22 cellular contexts compared by ENCODE assay signal in genomic region chr1:210260087-210260486, GRCh38. TPM values are rescaled to one million over a fixed set of nuclear protein-coding genes. Genes with fewer than 3 reads are reported as not detected.
DNase-seq lines count a peak whose midpoint lies in the region; ATAC-seq and TF ChIP-seq lines count a peak whose summit lies in the region.
"Had no signal": no experiment of that assay in that cellular context is flagged by ENCODE, and none has a peak within 500 bp of the region (broad histone marks: within the 10 kb centered on the region; RNA-seq: fewer than 3 reads in every experiment).

No MANE protein-coding gene starts in this region.

- H3K4me3 ChIP-seq in neural progenitor cell = no peak overlapping the region
- H3K4me3 ChIP-seq: cardiac muscle cell, dorsolateral prefrontal cortex, HAP-1, SK-N-MC, uterus had no signal

- H3K36me3 Mint-ChIP-seq in neural progenitor cell = no peaks in the 10 kb centered on the region
- H3K36me3 Mint-ChIP-seq: CD4-positive, CD25-positive, alpha-beta regulatory T cell had no signal

- peaks cover 7% of the 10 kb centered on the region for H3K27me3 ChIP-seq in neural progenitor cell
- H3K27me3 ChIP-seq: dorsolateral prefrontal cortex, uterus had no signal

- H3K9me3 ChIP-seq in neural progenitor cell (ENCODE audit: low read depth) = no peaks in the 10 kb centered on the region
- H3K9me3 ChIP-seq: HAP-1, uterus had no signal

- H3K4me2 ChIP-seq in neural progenitor cell = peak overlapping the region; percentile 46

- H3K79me2 ChIP-seq in neural progenitor cell (ENCODE audit: low read depth) = no peaks in the 10 kb centered on the region
- H3K79me2 ChIP-seq: parathyroid adenoma had no signal

- peaks cover 25% of the 10 kb centered on the region for H3K4me1 Mint-ChIP-seq in neural progenitor cell
- H3K4me1 Mint-ChIP-seq: CD4-positive, CD25-positive, alpha-beta regulatory T cell had no signal

- H3K4me1 ChIP-seq in neural progenitor cell = peaks cover 24% of the 10 kb centered on the region
- H3K4me1 ChIP-seq: HAP-1 had no signal

- H2AFZ ChIP-seq in neural progenitor cell (replicated peaks) = peak overlapping the region; percentile 70
- H2AFZ ChIP-seq: parathyroid adenoma had no signal

- H3K9me3 Mint-ChIP-seq in neural progenitor cell = no peaks in the 10 kb centered on the region
- H3K9me3 Mint-ChIP-seq: activated T-cell treated with anti-CD3 and anti-CD28 coated beads, Interleukin-2, amount 50 U/mL, for 24 hours; CD4-positive, CD25-positive, alpha-beta regulatory T cell had no signal

- no peak overlapping the region for H3K27ac ChIP-seq in neural progenitor cell
- H3K27ac ChIP-seq in caudate nucleus (ENCODE audit: low read depth, low read length) = no peak overlapping the region
- H3K27ac ChIP-seq: cardiac muscle cell, dorsolateral prefrontal cortex, parathyroid adenoma, SK-N-MC had no signal

- H3F3A ChIP-seq in neural progenitor cell (ENCODE audit: low read depth) = peaks cover 13% of the 10 kb centered on the region

- DNase-seq in NCI-H1092 treated with DMSO at 0.1 percent for 48 hours (lab: John Stamatoyannopoulos, UW) (peak; percentile 14), NCI-H1092 (lab: John Stamatoyannopoulos, UW) (no peak), EH (ENCODE audit: low read depth) (peak; percentile 18), neural progenitor cell (ENCODE audit: low spot score) (no peak), nucleus accumbens (lab: John Stamatoyannopoulos, UW) (no peak), caudate nucleus (lab: John Stamatoyannopoulos, UW) (no peak), SIG-M5 treated with dmso at 0.1 percent for 504 hours (lab: John Stamatoyannopoulos, UW; ENCODE audit: unreplicated experiment) (no peak)
- DNase-seq: activated naive CD4-positive, alpha-beta T cell; activated T-cell treated with anti-CD3 and anti-CD28 coated beads, Interleukin-2, amount 50 U/mL, for 24 hours; CD4-positive, CD25-positive, alpha-beta regulatory T cell; dorsolateral prefrontal cortex; foreskin melanocyte; hypothalamus; Kasumi-1; NCI-H1105 treated with DMSO at 0.1 percent for 48 hours; uterus had no signal

- H3K27me3 Mint-ChIP-seq in neural progenitor cell (ENCODE audit: insufficient read depth, low read depth) = peaks cover 6% of the 10 kb centered on the region

- no peaks in the 10 kb centered on the region for H4K20me1 ChIP-seq in neural progenitor cell (ENCODE audit: low read depth)

- no peak overlapping the region for H3K9ac ChIP-seq in neural progenitor cell
- H3K9ac ChIP-seq: parathyroid adenoma had no signal

- no peak for TF ChIP-seq CTCF in neural progenitor cell (IDR thresholded peaks at IDR 0.05)

- H3K4me3 Mint-ChIP-seq in neural progenitor cell = no peak overlapping the region
- H3K4me3 Mint-ChIP-seq: activated T-cell treated with anti-CD3 and anti-CD28 coated beads, Interleukin-2, amount 50 U/mL, for 24 hours; CD4-positive, CD25-positive, alpha-beta regulatory T cell had no signal

- peak; percentile 40 for ATAC-seq in SK-N-SH treated with all-trans-retinoic acid at 6 μM for 48 hours
- ATAC-seq: Panc1 had no signal

- peak overlapping the region; percentile 55 for H3K27ac Mint-ChIP-seq in neural progenitor cell
- H3K27ac Mint-ChIP-seq: activated T-cell treated with anti-CD3 and anti-CD28 coated beads, Interleukin-2, amount 50 U/mL, for 24 hours; CD4-positive, CD25-positive, alpha-beta regulatory T cell had no signal

- no peaks in the 10 kb centered on the region for H3K36me3 ChIP-seq in neural progenitor cell
- H3K36me3 ChIP-seq: cardiac muscle cell, HAP-1, uterus had no signal

TF ChIP-seq in SK-N-SH treated with all-trans-retinoic acid at 6 μM for 48 hours, 23 proteins besides CTCF, POLR2A, EP300 and RAD21:
- TF ChIP-seq BACH2 (CRISPR knock-in tag; IDR thresholded peaks at IDR 0.05; ENCODE audit: borderline replicate concordance) (no peak), POU6F1 (CRISPR knock-in tag; IDR thresholded peaks at IDR 0.05; ENCODE audit: borderline replicate concordance, low read depth) (no peak), RARB (CRISPR knock-in tag; IDR thresholded peaks at IDR 0.05) (no peak), ZNF8 (CRISPR knock-in tag; IDR thresholded peaks at IDR 0.05) (no peak), TOX (CRISPR knock-in tag; IDR thresholded peaks at IDR 0.05; ENCODE audit: borderline replicate concordance) (no peak), PPARA (CRISPR knock-in tag; IDR thresholded peaks at IDR 0.05; ENCODE audit: borderline replicate concordance) (no peak), OSR1 (CRISPR knock-in tag; IDR thresholded peaks at IDR 0.05) (no peak), ZFP3 (CRISPR knock-in tag; IDR thresholded peaks at IDR 0.05) (no peak), ZNF70 (CRISPR knock-in tag; IDR thresholded peaks at IDR 0.05) (no peak)

RNA-seq across cellular contexts. Expression of gene SERTAD4, which starts 27.5 kb away (rescaled TPM):
- 2.5 and 2.8 TPM in 2 replicates for total RNA-seq in neural progenitor cell (ENCODE audit: low replicate concordance)
- total RNA-seq: CD4-positive, CD25-positive, alpha-beta regulatory T cell had no signal

Comparison
In these comparisons a context has a peak if more than half of its experiments do, and no peak if none do; other contexts are left out.
1. DNase-seq: peak in NCI-H1092 treated with DMSO at 0.1 percent for 48 hours (single experiment) and EH (single experiment); none in NCI-H1092 (single experiment), neural progenitor cell (single experiment), nucleus accumbens (0 of 56), caudate nucleus (0 of 61) and SIG-M5 treated with dmso at 0.1 percent for 504 hours (single experiment).